In genomic region chr6:85593438-85594196, GRCh38 we compare ENCODE assay signal across 8 cellular contexts. TPM values are rescaled to one million over a fixed set of nuclear protein-coding genes. Genes with fewer than 3 reads are reported as not detected.
DNase-seq lines count a peak whose midpoint lies in the region; ATAC-seq lines count a peak whose summit lies in the region.

Gene SNX14, minus strand, starts transcription at chr6:85593858. Its CDS starts 140 bp downstream, at chr6:85593718.

- H3K27ac ChIP-seq in effector memory CD4-positive, alpha-beta T cell (ENCODE audit: insufficient read depth, low read length, poor library complexity, severe bottlenecking), result peak within 1 kb of the TSS; percentile 89

- DNase-seq in COLO829 (ENCODE audit: low spot score) (peak; percentile 83), HPDE6-E6E7 (ENCODE audit: extremely low spot score) (peak; percentile 77), NOMO-1 (lab: John Stamatoyannopoulos, UW; ENCODE audit: unreplicated experiment in 2 of 2) (peak; percentile 89 to 96), medulla oblongata (ENCODE audit: extremely low spot score) (peak; percentile 94)
- peak; percentile 58 to 72 (median 64) for DNase-seq in effector memory CD4-positive, alpha-beta T cell
- peak; percentile 57 to 71 (median 69) for DNase-seq in stimulated activated CD4-positive, alpha-beta T cell treated with anti-CD3 and anti-CD28 coated beads, TNF-alpha, amount 100 ng/mL, for 48 hours (ENCODE audit: low read depth in 3 of 3)

- H3K4me3 ChIP-seq in effector memory CD4-positive, alpha-beta T cell (ENCODE audit: insufficient read depth, low read depth, low read length, poor library complexity, severe bottlenecking), result peak within 1 kb of the TSS; percentile 97

- no peaks in the 10 kb centered on the region for H3K4me1 ChIP-seq in effector memory CD4-positive, alpha-beta T cell (ENCODE audit: control insufficient read depth, insufficient read depth, low read length, poor library complexity, severe bottlenecking)

- H3K9me3 ChIP-seq in effector memory CD4-positive, alpha-beta T cell (ENCODE audit: control insufficient read depth, low read length), result no peaks in the 10 kb centered on the region

- CTCF ChIA-PET in activated CD8-positive, alpha-beta memory T cell treated with anti-CD3 and anti-CD28 coated beads for 36 hours (lab: Charles Lee), result interaction anchor here (0.8 to 1.0 kb wide), 3 partner anchors 49 to 52 kb away, joined by 3 to 4 read pairs (median 3); partner anchors contain the start of gene SYNCRIP

- H3K27me3 ChIP-seq in effector memory CD4-positive, alpha-beta T cell (replicated peaks; ENCODE audit: control insufficient read depth, insufficient read depth, low read length, poor library complexity, severe bottlenecking), result no peaks in the 10 kb centered on the region

- POLR2A ChIA-PET in activated CD8-positive, alpha-beta memory T cell treated with anti-CD3 and anti-CD28 coated beads for 36 hours (lab: Charles Lee), result interaction anchor here (0.6 to 3.7 kb wide), 6 partner anchors 13 to 85 kb away, joined by 3 to 50 read pairs (median 8); partner anchors contain the start of gene SYNCRIP

- peak; percentile 87 for ATAC-seq in GM19467 (IDR thresholded peaks at IDR 0.05; ENCODE audit: unreplicated experiment)

- H3K36me3 ChIP-seq in effector memory CD4-positive, alpha-beta T cell (ENCODE audit: control insufficient read depth, insufficient read depth, low read length), result no peaks in the 10 kb centered on the region

RNA-seq across cellular contexts. Expression of gene SNX14, which starts in this region (rescaled TPM):
- total RNA-seq in activated CD8-positive, alpha-beta memory T cell treated with anti-CD3 and anti-CD28 coated beads for 36 hours, result 10 to 100 TPM; 55.6 to 55.9 TPM

Comparison
In these comparisons a context has a peak if more than half of its experiments do, and no peak if none do; other contexts are left out.
1. Peak in every context shown above with its lines: DNase-seq, ATAC-seq, H3K4me3 ChIP-seq and H3K27ac ChIP-seq.